28 cellular contexts compared by ENCODE assay signal in genomic region chr15:98967096-98967495, GRCh38. TPM values are rescaled to one million over a fixed set of nuclear protein-coding genes. Genes with fewer than 3 reads are reported as not detected.
A peak's percentile ranks its signal among the peaks of the same experiment; 100 is the strongest.
DNase-seq lines count a peak whose midpoint lies in the region; ATAC-seq, FAIRE-seq and TF ChIP-seq lines count a peak whose summit lies in the region.
"Had no signal": no experiment of that assay in that cellular context is flagged by ENCODE, and none has a peak within 500 bp of the region (broad histone marks: within the 10 kb centered on the region; RNA-seq: fewer than 3 reads in every experiment).

No MANE protein-coding gene starts in this region.

- peak; percentile 5; the same call in 1 of the 3 replicates for ATAC-seq in RWPE2 (ENCODE audit: low read depth)
- no peak for ATAC-seq in GM23338
- no peak for ATAC-seq in SK-N-SH treated with all-trans-retinoic acid at 6 μM for 48 hours
- ATAC-seq: K562 had no signal

- H3K9ac ChIP-seq in keratinocyte (ENCODE audit: control insufficient read depth, extremely low read depth, insufficient read depth, low read length) = no peak overlapping the region
- H3K9ac ChIP-seq: BLaER1 treated with 17β-estradiol and CSF1 and Interleukin-3, amounts not matched to agents 10 nM and 100 nM; GM23248 had no signal

- H3K27me3 Mint-ChIP-seq in endothelial cell (ENCODE audit: unreplicated experiment) = peaks cover 5% of the 10 kb centered on the region
- H3K27me3 Mint-ChIP-seq in activated T-cell treated with anti-CD3 and anti-CD28 coated beads, Interleukin-2, amount 50 U/mL, for 24 hours = no peaks in the 10 kb centered on the region
- peaks cover 20% of the 10 kb centered on the region for H3K27me3 Mint-ChIP-seq in GM23338 (ENCODE audit: insufficient read depth, low read depth, poor library complexity)
- H3K27me3 Mint-ChIP-seq: CD4-positive, alpha-beta T cell had no signal

- H3K36me3 Mint-ChIP-seq in endothelial cell (ENCODE audit: low read depth, unreplicated experiment) = peaks cover 9% of the 10 kb centered on the region
- H3K36me3 Mint-ChIP-seq in activated T-cell treated with anti-CD3 and anti-CD28 coated beads, Interleukin-2, amount 50 U/mL, for 24 hours (ENCODE audit: low read depth) = peaks cover 17% of the 10 kb centered on the region
- H3K36me3 Mint-ChIP-seq in GM23338 (ENCODE audit: low read depth) = peaks cover 11% of the 10 kb centered on the region

- H3K4me1 ChIP-seq in RWPE2 (ENCODE audit: insufficient read depth, poor library complexity, severe bottlenecking) = peaks cover 2% of the 10 kb centered on the region
- H3K4me1 ChIP-seq in keratinocyte (ENCODE audit: control insufficient read depth, extremely low read depth, insufficient read depth, low read length) = no peaks in the 10 kb centered on the region
- H3K4me1 ChIP-seq in prostate gland (replicated peaks) = no peaks in the 10 kb centered on the region
- no peaks in the 10 kb centered on the region for H3K4me1 ChIP-seq in GM23338 (ENCODE audit: insufficient read depth)

- intact Hi-C loops in prostate gland (cut with DNase I) = no loop called here

- H3K27me3 ChIP-seq in RWPE2 (ENCODE audit: insufficient read depth, poor library complexity, severe bottlenecking) = no peaks in the 10 kb centered on the region
- H3K27me3 ChIP-seq in keratinocyte (ENCODE audit: control insufficient read depth, extremely low read depth, insufficient read depth, low read length) = no peaks in the 10 kb centered on the region
- H3K27me3 ChIP-seq in prostate gland (replicated peaks; ENCODE audit: insufficient read depth) = no peaks in the 10 kb centered on the region
- H3K27me3 ChIP-seq in GM23338 (ENCODE audit: insufficient read depth) = no peaks in the 10 kb centered on the region
- H3K27me3 ChIP-seq: BLaER1 treated with 17β-estradiol and CSF1 and Interleukin-3, amounts not matched to agents 10 nM and 100 nM; MG63 had no signal

- FAIRE-seq in keratinocyte (lab: Jason Lieb, UNC) = no peak
- FAIRE-seq: A549, GM18507, HTR-8/SVneo, K562 had no signal

- H3K4me3 ChIP-seq in RWPE2 (ENCODE audit: severe bottlenecking) (no peak overlapping the region), keratinocyte (ENCODE audit: control insufficient read depth in 2 of 3, extremely low read depth in 1 of 3, insufficient read depth in 2 of 3, low read depth in 1 of 3, low read length in 3 of 3) (no peak overlapping the region), prostate gland (no peak overlapping the region), GM23338 (no peak overlapping the region)
- H3K4me3 ChIP-seq: A549; BLaER1 treated with 17β-estradiol and CSF1 and Interleukin-3, amounts not matched to agents 10 nM and 100 nM; GM23248; K562; MG63; PC-9 had no signal

- no peaks in the 10 kb centered on the region for H3K4me1 Mint-ChIP-seq in endothelial cell (ENCODE audit: unreplicated experiment)
- no peaks in the 10 kb centered on the region for H3K4me1 Mint-ChIP-seq in activated T-cell treated with anti-CD3 and anti-CD28 coated beads, Interleukin-2, amount 50 U/mL, for 24 hours (ENCODE audit: low read depth)
- H3K4me1 Mint-ChIP-seq in GM23338 = peaks cover 9% of the 10 kb centered on the region; the same call in 2 of the 3 replicates
- H3K4me1 Mint-ChIP-seq: H9 had no signal

- H3K36me3 ChIP-seq in RWPE2 (ENCODE audit: low read depth) = peaks cover 8% of the 10 kb centered on the region
- peaks cover 2 to 4% of the 10 kb centered on the region in 2 experiments for H3K36me3 ChIP-seq in keratinocyte (ENCODE audit: control insufficient read depth in 2 of 2, extremely low read depth in 1 of 2, insufficient read depth in 2 of 2, low read length in 2 of 2)
- H3K36me3 ChIP-seq in prostate gland = no peaks in the 10 kb centered on the region
- peaks cover 2% of the 10 kb centered on the region; the same call in 1 of the 2 replicates for H3K36me3 ChIP-seq in GM23338 (ENCODE audit: insufficient read depth)

- 39% methylated on average over 5 of the region's 5 CpGs for WGBS in prostate gland

- H3K4me3 Mint-ChIP-seq in endothelial cell (ENCODE audit: unreplicated experiment) (no peak overlapping the region), GM23338 (no peak overlapping the region)
- no peak overlapping the region for H3K4me3 Mint-ChIP-seq in activated T-cell treated with anti-CD3 and anti-CD28 coated beads, Interleukin-2, amount 50 U/mL, for 24 hours
- H3K4me3 Mint-ChIP-seq: CD4-positive, alpha-beta T cell; H9 had no signal

- H3K79me2 ChIP-seq in keratinocyte (ENCODE audit: control insufficient read depth, insufficient read depth, low read length) (no peaks in the 10 kb centered on the region), GM23338 (replicated peaks; ENCODE audit: insufficient read depth) (no peaks in the 10 kb centered on the region)

- H4K20me1 ChIP-seq in keratinocyte (ENCODE audit: control insufficient read depth, extremely low read depth, insufficient read depth, low read length) = no peaks in the 10 kb centered on the region
- H4K20me1 ChIP-seq in GM23338 (replicated peaks; ENCODE audit: insufficient read depth) = no peaks in the 10 kb centered on the region; the same call in 1 of the 2 replicates

- TF ChIP-seq CTCF in RWPE2 (IDR thresholded peaks at IDR 0.05; ENCODE audit: poor library complexity, severe bottlenecking) (no peak), endothelial cell (IDR thresholded peaks at IDR 0.05; ENCODE audit: unreplicated experiment) (no peak), keratinocyte (optimal IDR thresholded peaks at IDR 0.05 in 1 of 3, IDR thresholded peaks at IDR 0.05 in 1 of 3, conservative IDR thresholded peaks at IDR 0.05 in 1 of 3; ENCODE audit: extremely low read depth in 1 of 3, insufficient read depth in 2 of 3, low read length in 3 of 3) (no peak), prostate gland (IDR thresholded peaks at IDR 0.05) (no peak), GM23338 (conservative IDR thresholded peaks at IDR 0.05; ENCODE audit: low read depth in 2 of 2) (no peak)

- no peaks in the 10 kb centered on the region for H3K9me3 Mint-ChIP-seq in endothelial cell (ENCODE audit: unreplicated experiment)
- H3K9me3 Mint-ChIP-seq in activated T-cell treated with anti-CD3 and anti-CD28 coated beads, Interleukin-2, amount 50 U/mL, for 24 hours = peaks cover 4% of the 10 kb centered on the region
- no peaks in the 10 kb centered on the region; the same call in 2 of the 3 replicates for H3K9me3 Mint-ChIP-seq in GM23338
- H3K9me3 Mint-ChIP-seq: CD4-positive, alpha-beta T cell had no signal

- H3K27ac ChIP-seq in RWPE2 (ENCODE audit: poor library complexity, severe bottlenecking) = no peak overlapping the region
- no peak overlapping the region for H3K27ac ChIP-seq in keratinocyte (ENCODE audit: control insufficient read depth, insufficient read depth, low read length)
- no peak overlapping the region for H3K27ac ChIP-seq in prostate gland
- H3K27ac ChIP-seq in GM23338 (ENCODE audit: low read depth) = no peak overlapping the region
- H3K27ac ChIP-seq: A549; BLaER1 treated with 17β-estradiol and CSF1 and Interleukin-3, amounts not matched to agents 10 nM and 100 nM; GM23248; PC-9 had no signal

- dilution Hi-C loops in keratinocyte (cut with MboI; ENCODE audit: extremely low pct_ligation_motif_present, low sequenced_read_pairs) = no loop called here

- H3F3A ChIP-seq in GM23338 (replicated peaks; ENCODE audit: low read depth) = no peaks in the 10 kb centered on the region

- DNase-seq in RWPE2 (ENCODE audit: low spot score) = no peak
- DNase-seq in endothelial cell (ENCODE audit: low spot score) = no peak
- no peak for DNase-seq in keratinocyte (ENCODE audit: low read depth, low spot score)
- DNase-seq in prostate gland (ENCODE audit: low spot score) = peak; percentile 51
- no peak for DNase-seq in activated T-cell treated with anti-CD3 and anti-CD28 coated beads, Interleukin-2, amount 50 U/mL, for 24 hours
- DNase-seq in GM23338 (ENCODE audit: low spot score) = no peak
- DNase-seq: AML-193; CD4-positive, alpha-beta T cell; DMS53; GM23248; H9; Kasumi-1; MG63; NCI-H1105 treated with DMSO at 0.1 percent for 48 hours; NCI-H2029 treated with DMSO at 0.1 percent for 48 hours; NCI-H446 treated with DMSO at 0.1 percent for 48 hours; NCI-H526; PC-9; SHP77 had no signal

- H3K4me2 ChIP-seq in keratinocyte (ENCODE audit: control insufficient read depth, extremely low read depth, insufficient read depth, low read depth, low read length) = peak overlapping the region; percentile 52
- H3K4me2 ChIP-seq in GM23338 = no peak overlapping the region
- H3K4me2 ChIP-seq: A549; BLaER1 treated with 17β-estradiol and CSF1 and Interleukin-3, amounts not matched to agents 10 nM and 100 nM; PC-9 had no signal

- H3K27ac Mint-ChIP-seq in endothelial cell (ENCODE audit: unreplicated experiment) (peak overlapping the region; percentile 20), GM23338 (no peak overlapping the region)
- no peak overlapping the region for H3K27ac Mint-ChIP-seq in activated T-cell treated with anti-CD3 and anti-CD28 coated beads, Interleukin-2, amount 50 U/mL, for 24 hours
- H3K27ac Mint-ChIP-seq: CD4-positive, alpha-beta T cell; H9 had no signal

- no peak for TF ChIP-seq POLR2A in prostate gland (IDR thresholded peaks at IDR 0.05)

- H3K9me2 ChIP-seq in GM23338 (ENCODE audit: insufficient read depth) = no peaks in the 10 kb centered on the region

- no peaks in the 10 kb centered on the region for H3K9me1 ChIP-seq in keratinocyte (ENCODE audit: control insufficient read depth, extremely low read depth, insufficient read depth, low read length)

- H3K9me3 ChIP-seq in RWPE2 (ENCODE audit: severe bottlenecking) = no peaks in the 10 kb centered on the region
- no peaks in the 10 kb centered on the region for H3K9me3 ChIP-seq in keratinocyte (ENCODE audit: control insufficient read depth, low read depth, low read length)
- H3K9me3 ChIP-seq in prostate gland = no peaks in the 10 kb centered on the region

- H2AFZ ChIP-seq in keratinocyte (ENCODE audit: control insufficient read depth, low read length) (no peak overlapping the region), GM23338 (no peak overlapping the region)
- H2AFZ ChIP-seq: GM23248, PC-9 had no signal

TF ChIP-seq in GM23338, 12 proteins besides CTCF, POLR2A, EP300 and RAD21 (continues in another document):
- TF ChIP-seq NANOG (IDR thresholded peaks at IDR 0.05; ENCODE audit: borderline replicate concordance) = no peak
- TF ChIP-seq ZNF114 (CRISPR knock-in tag; IDR thresholded peaks at IDR 0.05) = no peak

TF ChIP-seq in SK-N-SH treated with all-trans-retinoic acid at 6 μM for 48 hours, 23 proteins besides CTCF, POLR2A, EP300 and RAD21:
- no peak for TF ChIP-seq ESRRG (CRISPR knock-in tag; IDR thresholded peaks at IDR 0.05)

RNA-seq across cellular contexts. Expression of gene PGPEP1L, which starts 40.5 kb away (rescaled TPM):
- not detected for total RNA-seq in endothelial cell (ENCODE audit: unreplicated experiment)
- not detected in 3 replicates for polyA plus RNA-seq in keratinocyte
- polyA plus RNA-seq in keratinocyte (2011; ENCODE audit: low read depth) = not detected
- polyA plus RNA-seq in keratinocyte (2011; cell fraction: cytosol; rRNA removed) = not detected in 2 replicates
- not detected in 2 replicates for polyA plus RNA-seq in keratinocyte (2011; cell fraction: nucleus; rRNA removed)
- polyA plus RNA-seq in keratinocyte (2012; ENCODE audit: low replicate concordance) = not detected in 2 replicates
- not detected in 3 replicates for polyA minus RNA-seq in keratinocyte
- polyA minus RNA-seq in keratinocyte (2011; cell fraction: cytosol; rRNA and poly(A)+ RNA removed) = not detected
- not detected in 2 replicates for polyA minus RNA-seq in keratinocyte (2011; cell fraction: nucleus; rRNA and poly(A)+ RNA removed)
- under 1 TPM in 1 of 2 donors, not detected in 1; 0.97 TPM for total RNA-seq in prostate gland
- not detected in 2 replicates for total RNA-seq in GM23338 (2014; rRNA removed; shearing (Covaris generic))
- not detected in 2 replicates for polyA plus RNA-seq in GM23338 (2016; fragmentation: Nextera tagmentation; extraction: Ambion mirVana)
- total RNA-seq: CD4-positive, alpha-beta T cell; Daoy; GM23248; H9; PC-9; RPMI7951; SK-MEL-5 had no signal
- polyA plus RNA-seq: A549, GM23248 had no signal
